ENCODE assay signal across 9 cellular contexts in the genomic region with DNA sequence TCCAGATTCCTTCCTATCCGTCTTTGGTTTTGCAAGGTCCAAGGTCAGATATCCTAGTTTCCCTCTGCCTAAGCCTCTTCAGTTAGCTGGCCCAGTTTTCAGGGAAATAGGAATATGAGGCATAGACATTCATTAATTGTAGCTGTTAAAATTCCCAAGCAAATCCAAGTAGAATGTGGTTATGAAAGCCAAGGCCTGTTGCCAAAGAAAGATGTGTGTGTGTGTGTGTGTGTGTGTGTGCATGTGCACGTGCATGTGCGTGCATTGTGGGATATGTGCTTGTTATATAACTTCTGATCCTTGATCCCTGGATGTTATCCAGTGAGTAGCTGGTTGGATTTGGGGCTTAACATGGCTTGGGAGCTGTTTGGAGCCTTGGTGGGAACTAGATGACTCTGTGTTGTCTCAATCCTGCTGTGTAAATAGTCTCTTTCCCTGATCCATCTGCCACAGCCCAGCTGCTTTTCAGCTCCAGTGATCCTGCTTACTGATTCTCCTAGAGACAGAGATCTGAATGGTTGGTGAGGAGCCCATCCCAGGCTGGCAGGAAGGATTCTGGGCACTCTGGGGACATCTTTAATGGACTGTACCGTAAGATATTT.
DNase-seq lines count a peak whose midpoint lies in the region; ATAC-seq and TF ChIP-seq lines count a peak whose summit lies in the region.
"Had no signal": no experiment of that assay in that cellular context is flagged by ENCODE, and none has a peak within 500 bp of the region (broad histone marks: within the 10 kb centered on the region; RNA-seq: fewer than 3 reads in every experiment).

No MANE protein-coding gene starts in this region.

- H3K4me1 ChIP-seq in mucosa of rectum (ENCODE audit: control insufficient read depth in 2 of 2, insufficient read depth in 2 of 2, low read length in 2 of 2) (peaks cover 2 to 7% of the 10 kb centered on the region in 2 donors), gastrocnemius medialis (peaks cover 6 to 23% of the 10 kb centered on the region in 2 donors)

- peak overlapping the region in 41 of 59 donors; percentile 2 to 82 (median 50) for H3K27ac ChIP-seq in dorsolateral prefrontal cortex
- peak overlapping the region; percentile 61 to 66 for H3K27ac ChIP-seq in mucosa of rectum (ENCODE audit: low read depth in 2 of 2, low read length in 2 of 2)
- H3K27ac ChIP-seq in gastrocnemius medialis, result peak overlapping the region in 2 of 4 donors; percentile 35 to 52

- TF ChIP-seq POLR2A in gastrocnemius medialis (IDR thresholded peaks at IDR 0.05), result no peak

- H3K4me3 ChIP-seq in AG10803 (ENCODE audit: low read length) (no peak overlapping the region), dorsolateral prefrontal cortex (no peak overlapping the region), mucosa of rectum (ENCODE audit: low read length in 2 of 2) (no peak overlapping the region), gastrocnemius medialis (no peak overlapping the region)

- H3K27me3 ChIP-seq in dorsolateral prefrontal cortex (no peaks in the 10 kb centered on the region), mucosa of rectum (ENCODE audit: control insufficient read depth in 2 of 2, insufficient read depth in 2 of 2, low read length in 2 of 2) (no peaks in the 10 kb centered on the region), gastrocnemius medialis (no peaks in the 10 kb centered on the region)

- ATAC-seq in GM18502 (IDR thresholded peaks at IDR 0.05; ENCODE audit: poor library complexity, unreplicated experiment), result no peak
- no peak for ATAC-seq in gastrocnemius medialis
- ATAC-seq in HG02884 (IDR thresholded peaks at IDR 0.05; ENCODE audit: unreplicated experiment), result no peak
- no peak for ATAC-seq in HG03571 (IDR thresholded peaks at IDR 0.05; ENCODE audit: unreplicated experiment)

- intact Hi-C loops in dorsolateral prefrontal cortex (cut with DNase I), result no loop called here
- intact Hi-C loops in gastrocnemius medialis (cut with DNase I; ENCODE audit: low total_unique reads), result no loop called here

- H3K36me3 ChIP-seq in mucosa of rectum (ENCODE audit: control insufficient read depth in 2 of 2, insufficient read depth in 2 of 2, low read length in 2 of 2) (no peaks in the 10 kb centered on the region), gastrocnemius medialis (no peaks in the 10 kb centered on the region)

- TF ChIP-seq CTCF in AG10803 (conservative IDR thresholded peaks at IDR 0.05; ENCODE audit: low read length), result no peak
- no peak for TF ChIP-seq CTCF in dorsolateral prefrontal cortex (IDR thresholded peaks at IDR 0.05 in 54 of 56, conservative IDR thresholded peaks at IDR 0.05 in 2 of 56; ENCODE audit: low read depth in 1 of 56, partially characterized antibody in 56 of 56)
- no peak for TF ChIP-seq CTCF in gastrocnemius medialis (IDR thresholded peaks at IDR 0.05 in 4 of 5, conservative IDR thresholded peaks at IDR 0.05 in 1 of 5)

- in situ Hi-C loops in gastrocnemius medialis (cut with MboI; ENCODE audit: low sequenced_read_pairs in 4 of 4), result no loop called here

- no peaks in the 10 kb centered on the region for H3K9me3 ChIP-seq in mucosa of rectum (ENCODE audit: control insufficient read depth in 2 of 2, low read length in 2 of 2)
- H3K9me3 ChIP-seq in gastrocnemius medialis, result no peaks in the 10 kb centered on the region

- DNase-seq in AG10803 (ENCODE audit: low read depth) (peak; percentile 98), NCI-H2196 treated with DMSO at 0.1 percent for 48 hours (lab: John Stamatoyannopoulos, UW; ENCODE audit: unreplicated experiment) (peak; percentile 21), dorsolateral prefrontal cortex (peak in 1 of 10 donors; percentile 28), gastrocnemius medialis (no peak)
- DNase-seq: immature natural killer cell had no signal

- H3K9ac ChIP-seq in mucosa of rectum (ENCODE audit: low read depth in 1 of 2, low read length in 2 of 2), result no peak overlapping the region

Comparison
In these comparisons a context has a peak if more than half of its experiments do, and no peak if none do; other contexts are left out.
1. DNase-seq: peak in AG10803 (single experiment) and NCI-H2196 treated with DMSO at 0.1 percent for 48 hours (single experiment); none in gastrocnemius medialis (0 of 2).